27 cellular contexts compared by ENCODE assay signal in the genomic region with DNA sequence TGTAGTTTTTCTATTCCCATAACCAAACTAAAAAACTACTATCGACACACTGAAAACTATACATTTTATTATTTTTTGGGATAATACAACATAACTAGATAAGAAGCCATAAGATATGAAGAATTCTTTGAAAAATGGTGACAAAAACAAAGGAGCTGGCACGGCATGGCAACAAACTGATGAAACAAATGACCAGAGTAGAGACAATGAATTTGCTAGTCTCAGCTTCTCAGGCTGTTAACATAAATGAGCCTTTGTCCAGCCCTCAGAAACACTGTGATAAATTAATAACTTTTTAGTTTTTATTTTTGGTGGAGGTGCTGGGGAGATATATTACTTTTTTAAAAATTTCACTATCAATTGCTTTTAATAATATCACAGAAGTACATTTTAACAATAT.
"Had no signal": no experiment of that assay in that cellular context is flagged by ENCODE, and none has a peak within 500 bp of the region (broad histone marks: within the 10 kb centered on the region; RNA-seq: fewer than 3 reads in every experiment).

No MANE protein-coding gene starts in this region.

- FAIRE-seq: astrocyte had no signal

- H3K9me3 Mint-ChIP-seq: activated T-cell treated with anti-CD3 and anti-CD28 coated beads, Interleukin-2, amount 50 U/mL, for 24 hours; activated T-helper 17 cell treated with anti-CD3 and anti-CD28 coated beads, Interleukin-2, amount 50 U/mL, for 72 hours; endodermal cell; memory B cell; naive thymus-derived CD4-positive, alpha-beta T cell; neural crest cell; stimulated activated naive CD8-positive, alpha-beta T cell treated with anti-CD3 and anti-CD28 coated beads, Interleukin-15, Interleukin-2, amounts not matched to agents 100 ng/mL and 50 ng/mL, for 24 hours had no signal

- H3K4me1 Mint-ChIP-seq: endodermal cell, neural crest cell had no signal

- H3K36me3 ChIP-seq: prostate gland had no signal

- H3K4me1 ChIP-seq: adrenal gland, breast epithelium, esophagus squamous epithelium, gastroesophageal sphincter, heart left ventricle, prostate gland, suprapubic skin, uterus had no signal

- H3K27ac Mint-ChIP-seq: activated naive CD8-positive, alpha-beta T cell; activated T-cell treated with anti-CD3 and anti-CD28 coated beads, Interleukin-2, amount 50 U/mL, for 24 hours; activated T-helper 17 cell treated with anti-CD3 and anti-CD28 coated beads, Interleukin-2, amount 50 U/mL, for 72 hours; endodermal cell; naive thymus-derived CD4-positive, alpha-beta T cell; stimulated activated naive CD8-positive, alpha-beta T cell treated with anti-CD3 and anti-CD28 coated beads, Interleukin-15, Interleukin-2, amounts not matched to agents 100 ng/mL and 50 ng/mL, for 24 hours had no signal

- H3K27me3 Mint-ChIP-seq: activated naive CD8-positive, alpha-beta T cell; activated T-cell treated with anti-CD3 and anti-CD28 coated beads, Interleukin-2, amount 50 U/mL, for 24 hours; activated T-helper 17 cell treated with anti-CD3 and anti-CD28 coated beads, Interleukin-2, amount 50 U/mL, for 72 hours; memory B cell; naive thymus-derived CD4-positive, alpha-beta T cell; stimulated activated naive CD8-positive, alpha-beta T cell treated with anti-CD3 and anti-CD28 coated beads, Interleukin-15, Interleukin-2, amounts not matched to agents 100 ng/mL and 50 ng/mL, for 24 hours had no signal

- H3K4me3 Mint-ChIP-seq: activated naive CD8-positive, alpha-beta T cell; activated T-cell treated with anti-CD3 and anti-CD28 coated beads, Interleukin-2, amount 50 U/mL, for 24 hours; activated T-helper 17 cell treated with anti-CD3 and anti-CD28 coated beads, Interleukin-2, amount 50 U/mL, for 72 hours; endodermal cell; memory B cell; naive thymus-derived CD4-positive, alpha-beta T cell; neural crest cell; stimulated activated naive CD8-positive, alpha-beta T cell treated with anti-CD3 and anti-CD28 coated beads, Interleukin-15, Interleukin-2, amounts not matched to agents 100 ng/mL and 50 ng/mL, for 24 hours had no signal

- DNase-seq: activated CD4-positive, alpha-beta T cell treated with anti-CD3 and anti-CD28 coated beads for 1 hour; activated CD8-positive, alpha-beta memory T cell treated with anti-CD3 and anti-CD28 coated beads for 24 hours; activated CD8-positive, alpha-beta memory T cell treated with anti-CD3 and anti-CD28 coated beads, Interleukin-2, amount 50 U/mL, for 4 hours; activated T-cell treated with anti-CD3 and anti-CD28 coated beads, Interleukin-2, amount 50 U/mL, for 24 hours; adrenal gland; endodermal cell; esophagus squamous epithelium; heart left ventricle; islet precursor cell; left cardiac atrium; naive thymus-derived CD4-positive, alpha-beta T cell; right cardiac atrium; stimulated activated CD4-positive, alpha-beta T cell treated with anti-CD3 and anti-CD28 coated beads, Interleukin-12 subunit alpha, Interleukin-12 subunit beta, amount 100 ng/mL, for 4 hours; trophoblast cell; uterus; WERI-Rb-1 had no signal

- H3K27ac ChIP-seq: adrenal gland, breast epithelium, coronary artery, esophagus squamous epithelium, gastroesophageal sphincter, heart left ventricle, prostate gland, suprapubic skin, uterus, WERI-Rb-1 had no signal

- H3K4me3 ChIP-seq: adrenal gland, breast epithelium, coronary artery, esophagus squamous epithelium, gastroesophageal sphincter, heart left ventricle, prostate gland, suprapubic skin, uterus had no signal

- H3K9me3 ChIP-seq: adrenal gland, breast epithelium, esophagus squamous epithelium, gastroesophageal sphincter, heart left ventricle, prostate gland, suprapubic skin, uterus had no signal

- ATAC-seq: activated T-helper 17 cell treated with anti-CD3 and anti-CD28 coated beads, Interleukin-2, amount 50 U/mL, for 72 hours; gastroesophageal sphincter; heart left ventricle; left cardiac atrium; naive thymus-derived CD4-positive, alpha-beta T cell; right cardiac atrium had no signal

- H3K27me3 ChIP-seq: adrenal gland, breast epithelium, esophagus squamous epithelium, gastroesophageal sphincter, heart left ventricle, suprapubic skin, uterus had no signal
